25 cellular contexts compared by ENCODE assay signal in genomic region chr5:136768457-136768856, GRCh38.
DNase-seq lines count a peak whose midpoint lies in the region; ATAC-seq, FAIRE-seq and TF ChIP-seq lines count a peak whose summit lies in the region.
"Had no signal": no experiment of that assay in that cellular context is flagged by ENCODE, and none has a peak within 500 bp of the region (broad histone marks: within the 10 kb centered on the region; RNA-seq: fewer than 3 reads in every experiment).

No MANE protein-coding gene starts in this region.

- no peak overlapping the region for H2BK20ac ChIP-seq in H1 (ENCODE audit: low read length)

- in situ Hi-C loops in brain microvascular endothelial cell (cut with HindIII; ENCODE audit: low pct_ligation_motif_present, low sequenced_read_pairs): no loop called here

- TF ChIP-seq CTCF in H1 (IDR thresholded peaks at IDR 0.05; ENCODE audit: control extremely low read depth in 1 of 3, insufficient read depth in 1 of 3, low read depth in 1 of 3, low read length in 3 of 3) (no peak), kidney (IDR thresholded peaks at IDR 0.05; ENCODE audit: borderline replicate concordance, extremely low read depth, insufficient read depth) (no peak), brain microvascular endothelial cell (IDR thresholded peaks at IDR 0.05; ENCODE audit: low read depth, low read length, missing control alignments) (no peak)

- H3K4me2 ChIP-seq in H1 (ENCODE audit: insufficient read depth in 1 of 2, low read depth in 2 of 2, low read length in 2 of 2): no peak overlapping the region

- no peak for FAIRE-seq in H1 (lab: Jason Lieb, UNC)
- FAIRE-seq in kidney (lab: Jason Lieb, UNC): no peak
- FAIRE-seq: G401.6 had no signal

- no peak overlapping the region for H2BK120ac ChIP-seq in H1 (replicated peaks; ENCODE audit: low read depth, low read length)

- TF ChIP-seq POLR2A in H1 (IDR thresholded peaks at IDR 0.05; ENCODE audit: control extremely low read depth in 1 of 2, low read depth in 2 of 2, low read length in 2 of 2): no peak

- H3K4me3 ChIP-seq in H1 (ENCODE audit: extremely low read depth in 1 of 4, insufficient read depth in 2 of 4, low read depth in 3 of 4, low read length in 4 of 4): no peak overlapping the region
- no peak overlapping the region for H3K4me3 ChIP-seq in kidney (ENCODE audit: low read length in 2 of 2)
- no peak overlapping the region for H3K4me3 ChIP-seq in brain microvascular endothelial cell (ENCODE audit: low read depth, low read length)
- H3K4me3 ChIP-seq: Peyer's patch, upper lobe of right lung had no signal

- no peak overlapping the region for H2AK5ac ChIP-seq in H1 (ENCODE audit: low read depth, low read length)

- POLR2A ChIA-PET in H1 (lab: Charles Lee; ENCODE audit: partially characterized antibody): no interaction called here

- DNase-seq in H1 (ENCODE audit: low read depth in 1 of 2, low spot score in 2 of 2): no peak
- no peak for DNase-seq in kidney
- no peak for DNase-seq in brain microvascular endothelial cell
- DNase-seq: activated CD4-positive, alpha-beta T cell treated with anti-CD3 and anti-CD28 coated beads, Interleukin-2, amount 50 U/mL, for 48 hours; activated CD4-positive, CD25-positive, alpha-beta regulatory T cell treated with anti-CD3 and anti-CD28 coated beads, Interleukin-2, amount 50 U/mL, for 72 hours; activated naive CD4-positive, alpha-beta T cell treated with anti-CD3 and anti-CD28 coated beads for 36 hours; C1 segment of cervical spinal cord; DMS79; erythroblast; HCEC 1CT; immature natural killer cell; left colon; NCI-H1436 treated with DMSO at 0.1 percent for 48 hours; NCI-H345; Peyer's patch; SHP77; stimulated activated CD4-positive, alpha-beta T cell treated with anti-CD3 and anti-CD28 coated beads, Interleukin-15, amount 100 ng/mL, for 24 hours; stimulated activated naive B cell treated with anti-CD40 and anti-IgM and Interleukin-4, amounts not matched to agents 10 μg/mL and 1 μg/mL and 100 μg/mL, for 72 hours; T-helper 17 cell; upper lobe of right lung had no signal

- no peak overlapping the region for H3K23ac ChIP-seq in H1 (ENCODE audit: insufficient read length)

- H4K8ac ChIP-seq in H1 (ENCODE audit: extremely low read depth, insufficient read depth, low read length): no peak overlapping the region

- no peak overlapping the region for H3K14ac ChIP-seq in H1 (ENCODE audit: insufficient read length)

- CTCF ChIA-PET in H1 (lab: Charles Lee; ENCODE audit: partially characterized antibody): interaction anchor here (0.7 to 7.2 kb wide), 21 partner anchors 34 to 557 kb away, joined by 3 to 70 read pairs (median 3); partner anchors contain the start of gene TRPC7

- no peaks in the 10 kb centered on the region for H3K79me2 ChIP-seq in H1 (ENCODE audit: control insufficient read depth in 1 of 2, insufficient read depth in 2 of 2, low read length in 2 of 2)

- H3K36me3 ChIP-seq in H1 (ENCODE audit: control insufficient read depth in 2 of 4, insufficient read depth in 4 of 4, low read length in 3 of 4) (no peaks in the 10 kb centered on the region), kidney (ENCODE audit: control insufficient read depth in 1 of 2, insufficient read depth in 2 of 2, low read length in 2 of 2) (no peaks in the 10 kb centered on the region), brain microvascular endothelial cell (replicated peaks) (no peaks in the 10 kb centered on the region)
- H3K36me3 ChIP-seq: Peyer's patch, upper lobe of right lung had no signal

- 91% methylated on average over 4 of the region's 4 CpGs; no CpG with 5 or more reads in 1 of the 2 experiments for WGBS in H1 (ENCODE audit: extremely low coverage in 1 of 2, insufficient coverage in 1 of 2, insufficient read length in 1 of 2, insufficient replicate concordance in 2 of 2, low coverage in 1 of 2, low lambda C conversion rate in 2 of 2, missing lambda C conversion rate in 1 of 2), 2 experiments

- no peak overlapping the region for H3K56ac ChIP-seq in H1 (replicated peaks; ENCODE audit: insufficient read length, low read depth, low read length)

- H3K9ac ChIP-seq in H1 (replicated peaks in 1 of 4; ENCODE audit: extremely low read depth in 1 of 4, low read depth in 3 of 4, low read length in 3 of 4) (no peak overlapping the region), kidney (ENCODE audit: low read length in 2 of 2) (no peak overlapping the region)

- 0 out of 2 replicates have a peak overlapping the region, but pooled peaks have one; percentile 5 for H2BK12ac ChIP-seq in H1 (ENCODE audit: low read depth, low read length)

- H3K18ac ChIP-seq in H1 (ENCODE audit: extremely low read depth, low read length): no peak overlapping the region

- H4K5ac ChIP-seq in H1 (ENCODE audit: insufficient read length, low read depth, low read length): no peak overlapping the region

- no peaks in the 10 kb centered on the region for H3K23me2 ChIP-seq in H1 (ENCODE audit: low read depth, low read length)

- intact Hi-C loops in kidney (cut with DNase I): loop anchor here (10.0 kb wide), 1 partner anchor 524 kb away; no protein-coding TSS in a partner anchor

- H3K27ac ChIP-seq in H1 (ENCODE audit: low read depth, low read length) (no peak overlapping the region), kidney (ENCODE audit: low read depth in 2 of 2, low read length in 2 of 2) (no peak overlapping the region), brain microvascular endothelial cell (no peak overlapping the region)
- H3K27ac ChIP-seq: Peyer's patch, upper lobe of right lung had no signal

- no peak overlapping the region for H2BK15ac ChIP-seq in H1 (ENCODE audit: low read length)

- no peak overlapping the region for H3K4ac ChIP-seq in H1 (replicated peaks; ENCODE audit: insufficient read length, low read depth, low read length)

- H3K4me1 ChIP-seq in H1 (replicated peaks in 1 of 4; ENCODE audit: control insufficient read depth in 3 of 4, insufficient read depth in 4 of 4, low read length in 3 of 4) (no peaks in the 10 kb centered on the region; a peak in 1 of 7 replicates), kidney (ENCODE audit: control insufficient read depth in 1 of 2, insufficient read depth in 1 of 2, low read depth in 1 of 2, low read length in 2 of 2) (peaks cover 0 to 3% of the 10 kb centered on the region in 2 donors)
- H3K4me1 ChIP-seq: Peyer's patch, upper lobe of right lung had no signal

- H4K20me1 ChIP-seq in H1 (replicated peaks in 1 of 2; ENCODE audit: control insufficient read depth in 1 of 2, insufficient read depth in 2 of 2, low read length in 2 of 2): no peaks in the 10 kb centered on the region

- H2BK5ac ChIP-seq in H1 (ENCODE audit: low read depth, low read length): peak overlapping the region; percentile 48; the same call in 1 of the 2 replicates

- H4K91ac ChIP-seq in H1 (replicated peaks; ENCODE audit: insufficient read length, low read length): no peak overlapping the region

- ATAC-seq in GM18867 (IDR thresholded peaks at IDR 0.05; ENCODE audit: unreplicated experiment) (peak; percentile 78), GM21390 (IDR thresholded peaks at IDR 0.05; ENCODE audit: unreplicated experiment) (peak; percentile 45), HG03175 (IDR thresholded peaks at IDR 0.05; ENCODE audit: unreplicated experiment) (peak; percentile 58), GM21717 (IDR thresholded peaks at IDR 0.05; ENCODE audit: unreplicated experiment) (no peak)
- ATAC-seq: left colon, T-helper 17 cell, upper lobe of right lung had no signal

- H3K27me3 ChIP-seq in H1 (replicated peaks in 1 of 4; ENCODE audit: control insufficient read depth in 3 of 4, extremely low read depth in 1 of 4, insufficient read depth in 3 of 4, low read length in 3 of 4): peaks cover 0 to 1% (median 0%) of the 10 kb centered on the region in 4 experiments; a peak in 1 of 7 replicates
- H3K27me3 ChIP-seq in brain microvascular endothelial cell (replicated peaks): no peaks in the 10 kb centered on the region
- H3K27me3 ChIP-seq: Peyer's patch, upper lobe of right lung had no signal

- no peak for TF ChIP-seq EP300 in H1 (IDR thresholded peaks at IDR 0.05; ENCODE audit: borderline replicate concordance in 1 of 2, low read depth in 2 of 2, low read length in 2 of 2)

- no peak overlapping the region for H2AFZ ChIP-seq in H1 (ENCODE audit: low read length)

- H3K9me3 ChIP-seq in H1 (ENCODE audit: insufficient read depth in 2 of 2, low read depth in 1 of 2, low read length in 1 of 2) (no peaks in the 10 kb centered on the region), kidney (ENCODE audit: control insufficient read depth in 1 of 2, low read length in 2 of 2) (no peaks in the 10 kb centered on the region)
- H3K9me3 ChIP-seq: Peyer's patch, upper lobe of right lung had no signal

- H3K79me1 ChIP-seq in H1 (ENCODE audit: low read depth, low read length): no peaks in the 10 kb centered on the region; the same call in 1 of the 2 replicates

- TF ChIP-seq RAD21 in H1 (IDR thresholded peaks at IDR 0.05 in 1 of 2, conservative IDR thresholded peaks at IDR 0.05 in 1 of 2; ENCODE audit: low read depth in 2 of 2, low read length in 2 of 2): no peak

TF ChIP-seq in H1, 55 proteins besides CTCF, POLR2A, EP300 and RAD21 (continues in another document):
- no peak for TF ChIP-seq POLR2AphosphoS5 (IDR thresholded peaks at IDR 0.05; ENCODE audit: low read depth, low read length)
- no peak for TF ChIP-seq KDM4A (IDR thresholded peaks at IDR 0.05; ENCODE audit: low read depth, low read length, severe bottlenecking)
- TF ChIP-seq RBBP5 (IDR thresholded peaks at IDR 0.05; ENCODE audit: borderline replicate concordance, low read depth, low read length): no peak
- TF ChIP-seq CHD2 (IDR thresholded peaks at IDR 0.05; ENCODE audit: low read length): no peak
- TF ChIP-seq HDAC2 (IDR thresholded peaks at IDR 0.05; ENCODE audit: borderline replicate concordance in 1 of 2, low read depth in 2 of 2, low read length in 2 of 2): no peak
